In the genomic region with DNA sequence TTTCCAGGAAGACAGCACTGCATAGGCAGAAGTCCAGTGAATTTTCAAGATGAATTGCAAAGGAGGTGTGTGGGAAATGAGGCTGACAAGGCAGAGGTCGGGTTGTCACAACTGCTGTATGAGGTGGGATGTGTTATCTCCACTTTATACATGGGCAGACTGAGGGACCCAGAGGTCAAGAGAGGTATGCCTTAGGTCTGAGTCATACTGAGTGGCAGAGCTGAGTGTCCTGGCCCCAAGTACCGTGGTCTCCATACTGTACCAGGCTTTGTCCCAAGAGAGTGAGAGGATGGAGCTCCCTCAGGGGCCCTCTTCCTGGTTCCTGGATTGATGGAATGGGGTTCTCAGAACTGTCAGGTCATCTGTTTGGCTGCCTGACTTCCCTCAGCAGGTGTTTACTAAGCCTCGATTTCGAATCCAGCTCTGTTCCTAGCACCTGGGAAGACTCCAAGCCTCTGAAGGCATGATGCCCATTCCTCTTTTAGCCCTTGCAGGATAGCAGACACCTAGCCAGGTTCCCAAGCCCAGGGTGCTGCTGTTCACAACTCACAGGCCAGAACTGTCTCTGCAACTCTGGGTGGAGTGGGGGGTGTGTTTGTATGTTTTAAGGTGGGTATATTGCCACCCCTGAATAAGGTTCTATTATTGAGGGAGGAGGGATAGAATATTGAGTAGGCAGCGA, we compare ENCODE assay signal across 21 cellular contexts. TPM values are rescaled to one million over a fixed set of nuclear protein-coding genes. Genes with fewer than 3 reads are reported as not detected.
DNase-seq lines count a peak whose midpoint lies in the region; ATAC-seq and TF ChIP-seq lines count a peak whose summit lies in the region.
"Had no signal": no experiment of that assay in that cellular context is flagged by ENCODE, and none has a peak within 500 bp of the region (broad histone marks: within the 10 kb centered on the region; RNA-seq: fewer than 3 reads in every experiment).

No MANE protein-coding gene starts in this region.

- CTCF ChIA-PET in T-cell (lab: Charles Lee), result interaction anchor here in 1 of 2 donors (0.6 kb wide), 1 partner anchor 1253 kb away, joined by 6 read pairs; no protein-coding TSS in a partner anchor

- intact Hi-C loops in testis (cut with DNase I; ENCODE audit: low total_unique reads) (no loop called here), natural killer cell (cut with micrococcal nuclease) (no loop called here)

- H3K4me1 Mint-ChIP-seq in activated T-cell treated with anti-CD3 and anti-CD28 coated beads, Interleukin-2, amount 50 U/mL, for 24 hours (ENCODE audit: low read depth), result peaks cover 44% of the 10 kb centered on the region
- peaks cover 35% of the 10 kb centered on the region for H3K4me1 Mint-ChIP-seq in activated T-cell treated with anti-CD3 and anti-CD28 coated beads, Interleukin-2, amount 50 U/mL, for 72 hours (ENCODE audit: low read depth)
- H3K4me1 Mint-ChIP-seq in T-cell, result peaks cover 56 to 57% (median 57%) of the 10 kb centered on the region in 3 donors
- H3K4me1 Mint-ChIP-seq in natural killer cell, result no peaks in the 10 kb centered on the region

- H3K27ac Mint-ChIP-seq in activated T-cell treated with anti-CD3 and anti-CD28 coated beads, Interleukin-2, amount 50 U/mL, for 24 hours, result no peak overlapping the region
- H3K27ac Mint-ChIP-seq in activated T-cell treated with anti-CD3 and anti-CD28 coated beads, Interleukin-2, amount 50 U/mL, for 72 hours, result no peak overlapping the region
- H3K27ac Mint-ChIP-seq in T-cell, result peak overlapping the region; percentile 63 to 77
- no peak overlapping the region for H3K27ac Mint-ChIP-seq in natural killer cell

- H3K36me3 ChIP-seq in right atrium auricular region (no peaks in the 10 kb centered on the region), testis (ENCODE audit: low read depth, missing control alignments) (no peaks in the 10 kb centered on the region)
- H3K36me3 ChIP-seq: thyroid gland had no signal

- no peak overlapping the region for H3K27ac ChIP-seq in right atrium auricular region
- no peak overlapping the region for H3K27ac ChIP-seq in testis
- H3K27ac ChIP-seq: thyroid gland had no signal

- no peaks in the 10 kb centered on the region for H3K4me1 ChIP-seq in right atrium auricular region
- H3K4me1 ChIP-seq in testis, result no peaks in the 10 kb centered on the region

- TF ChIP-seq CTCF in right atrium auricular region (IDR thresholded peaks at IDR 0.05) (no peak), testis (IDR thresholded peaks at IDR 0.05) (no peak), natural killer cell (IDR thresholded peaks at IDR 0.05) (no peak)

- ATAC-seq in activated T-cell treated with anti-CD3 and anti-CD28 coated beads, Interleukin-2, amount 50 U/mL, for 72 hours (replicated peaks in 1 of 2), result no peak
- ATAC-seq in T-cell (replicated peaks in 1 of 4) (no peak), natural killer cell (no peak), HG03442 (IDR thresholded peaks at IDR 0.05; ENCODE audit: unreplicated experiment) (no peak)
- ATAC-seq: Panc1 had no signal

- H3K36me3 Mint-ChIP-seq in activated T-cell treated with anti-CD3 and anti-CD28 coated beads, Interleukin-2, amount 50 U/mL, for 24 hours (ENCODE audit: low read depth), result no peaks in the 10 kb centered on the region
- no peaks in the 10 kb centered on the region for H3K36me3 Mint-ChIP-seq in activated T-cell treated with anti-CD3 and anti-CD28 coated beads, Interleukin-2, amount 50 U/mL, for 72 hours (ENCODE audit: insufficient read depth in 2 of 2)
- H3K36me3 Mint-ChIP-seq in T-cell, result peaks cover 11% of the 10 kb centered on the region
- H3K36me3 Mint-ChIP-seq in natural killer cell, result no peaks in the 10 kb centered on the region

- POLR2A ChIA-PET in T-cell (lab: Charles Lee), result no interaction called here

- H3K4me3 ChIP-seq in right atrium auricular region, result no peak overlapping the region
- H3K4me3 ChIP-seq in testis, result no peak overlapping the region
- H3K4me3 ChIP-seq: mucosa of descending colon, thyroid gland had no signal

- no peak overlapping the region for H3K4me3 Mint-ChIP-seq in activated T-cell treated with anti-CD3 and anti-CD28 coated beads, Interleukin-2, amount 50 U/mL, for 24 hours
- no peak overlapping the region for H3K4me3 Mint-ChIP-seq in activated T-cell treated with anti-CD3 and anti-CD28 coated beads, Interleukin-2, amount 50 U/mL, for 72 hours
- H3K4me3 Mint-ChIP-seq in T-cell (peak overlapping the region in 1 of 3 donors; percentile 54), natural killer cell (no peak overlapping the region)

- TF ChIP-seq POLR2A in testis (IDR thresholded peaks at IDR 0.05), result no peak

- no peaks in the 10 kb centered on the region for H3K9me3 Mint-ChIP-seq in activated T-cell treated with anti-CD3 and anti-CD28 coated beads, Interleukin-2, amount 50 U/mL, for 24 hours
- no peaks in the 10 kb centered on the region for H3K9me3 Mint-ChIP-seq in activated T-cell treated with anti-CD3 and anti-CD28 coated beads, Interleukin-2, amount 50 U/mL, for 72 hours
- H3K9me3 Mint-ChIP-seq in T-cell, result no peaks in the 10 kb centered on the region
- H3K9me3 Mint-ChIP-seq in natural killer cell, result no peaks in the 10 kb centered on the region

- 74 to 81% methylated on average over 4 to 5 of the region's 5 CpGs for WGBS in testis, 2 donors

- H3K27me3 Mint-ChIP-seq in activated T-cell treated with anti-CD3 and anti-CD28 coated beads, Interleukin-2, amount 50 U/mL, for 24 hours, result no peaks in the 10 kb centered on the region
- H3K27me3 Mint-ChIP-seq in activated T-cell treated with anti-CD3 and anti-CD28 coated beads, Interleukin-2, amount 50 U/mL, for 72 hours (ENCODE audit: low read depth), result no peaks in the 10 kb centered on the region
- no peaks in the 10 kb centered on the region for H3K27me3 Mint-ChIP-seq in T-cell
- H3K27me3 Mint-ChIP-seq in natural killer cell (ENCODE audit: low read depth in 2 of 2), result peaks cover 0 to 5% of the 10 kb centered on the region in 2 donors

- peak; percentile 11 for DNase-seq in activated T-cell treated with anti-CD3 and anti-CD28 coated beads, Interleukin-2, amount 50 U/mL, for 24 hours
- DNase-seq in activated T-cell treated with anti-CD3 and anti-CD28 coated beads, Interleukin-2, amount 50 U/mL, for 72 hours, result no peak
- DNase-seq in T-cell (peak in 1 of 34 experiments; percentile 4), right atrium auricular region (ENCODE audit: low spot score) (peak; percentile 53), testis (peak; percentile 4), natural killer cell (no peak), DMS114 treated with DMSO at 0.1 percent for 48 hours (lab: John Stamatoyannopoulos, UW; ENCODE audit: unreplicated experiment) (no peak)
- DNase-seq: activated CD4-positive, alpha-beta T cell treated with anti-CD3 and anti-CD28 coated beads, Interleukin-2, amount 50 U/mL, for 4 hours; amygdala; C1 segment of cervical spinal cord; cerebellar nuclear complex; GOT3; KG1; left colon; mucosa of descending colon; NCI-H1092; NCI-H2107; occipital lobe; thyroid gland had no signal

- no peaks in the 10 kb centered on the region for H3K27me3 ChIP-seq in right atrium auricular region
- H3K27me3 ChIP-seq in testis, result no peaks in the 10 kb centered on the region
- H3K27me3 ChIP-seq: thyroid gland had no signal

- H3K9me3 ChIP-seq in right atrium auricular region (no peaks in the 10 kb centered on the region), testis (no peaks in the 10 kb centered on the region)
- H3K9me3 ChIP-seq: mucosa of descending colon, thyroid gland had no signal

RNA-seq across cellular contexts. Expression of gene SNPH, which starts 14.5 kb away (rescaled TPM):
- total RNA-seq in activated T-cell treated with anti-CD3 and anti-CD28 coated beads, Interleukin-2, amount 50 U/mL, for 72 hours, result 1 to 10 TPM; 7.1 to 7.8 TPM
- total RNA-seq in T-cell (10 to 100 TPM; 12.9 to 29.8 (median 23.4) TPM), right atrium auricular region (10 to 100 TPM in 1 of 2 donors, 1 to 10 TPM in 1; 5.0 to 10.1 TPM), testis (10 to 100 TPM in 1 of 2 donors, 1 to 10 TPM in 1; 9.0 to 10.4 TPM), natural killer cell (1 to 10 TPM; 3.1 to 5.9 (median 5.8) TPM)
- polyA plus RNA-seq in testis (ENCODE audit: insufficient read depth, low read depth, low replicate concordance), result 4.2 TPM

RNA-seq across cellular contexts. Expression of gene SDCBP2, which starts 48.4 kb away (rescaled TPM):
- 10 to 100 TPM; 11.0 to 11.5 TPM for total RNA-seq in activated T-cell treated with anti-CD3 and anti-CD28 coated beads, Interleukin-2, amount 50 U/mL, for 72 hours
- total RNA-seq in T-cell (1 to 10 TPM; 1.1 to 2.4 (median 2.2) TPM), right atrium auricular region (1 to 10 TPM; 2.9 to 3.9 TPM), testis (1 to 10 TPM; 5.5 to 6.4 TPM), natural killer cell (1 to 10 TPM; 2.0 to 2.7 (median 2.6) TPM)
- 10.9 TPM for polyA plus RNA-seq in testis (ENCODE audit: insufficient read depth, low read depth, low replicate concordance)

RNA-seq across cellular contexts. Expression of gene RAD21L1, which starts 54.7 kb away (rescaled TPM):
- 1 to 10 TPM in 1 of 2 donors, under 1 TPM in 1; 0.21 to 1.2 TPM for total RNA-seq in activated T-cell treated with anti-CD3 and anti-CD28 coated beads, Interleukin-2, amount 50 U/mL, for 72 hours
- total RNA-seq in T-cell (1 to 10 TPM in 1 of 5 donors, under 1 TPM in 2, not detected in 2; 0.73 to 1.6 (median 0.88) TPM), right atrium auricular region (not detected), testis (10 to 100 TPM in 1 of 2 donors, 1 to 10 TPM in 1; 7.5 to 13.7 TPM), natural killer cell (not detected)
- 12.1 TPM for polyA plus RNA-seq in testis (ENCODE audit: insufficient read depth, low read depth, low replicate concordance)
- total RNA-seq: left colon, mucosa of descending colon, occipital lobe, thyroid gland had no signal

Comparison
In these comparisons a context has a peak if more than half of its experiments do, and no peak if none do; other contexts are left out.
1. DNase-seq: peak in activated T-cell treated with anti-CD3 and anti-CD28 coated beads, Interleukin-2, amount 50 U/mL, for 24 hours (single experiment), right atrium auricular region (single experiment) and testis (single experiment); none in activated T-cell treated with anti-CD3 and anti-CD28 coated beads, Interleukin-2, amount 50 U/mL, for 72 hours (0 of 2), natural killer cell (single experiment) and DMS114 treated with DMSO at 0.1 percent for 48 hours (single experiment).
2. H3K27ac Mint-ChIP-seq: peak in T-cell (2 of 2); none in activated T-cell treated with anti-CD3 and anti-CD28 coated beads, Interleukin-2, amount 50 U/mL, for 24 hours (single experiment), activated T-cell treated with anti-CD3 and anti-CD28 coated beads, Interleukin-2, amount 50 U/mL, for 72 hours (single experiment) and natural killer cell (0 of 2).